21 cellular contexts compared by ENCODE assay signal in the genomic region with DNA sequence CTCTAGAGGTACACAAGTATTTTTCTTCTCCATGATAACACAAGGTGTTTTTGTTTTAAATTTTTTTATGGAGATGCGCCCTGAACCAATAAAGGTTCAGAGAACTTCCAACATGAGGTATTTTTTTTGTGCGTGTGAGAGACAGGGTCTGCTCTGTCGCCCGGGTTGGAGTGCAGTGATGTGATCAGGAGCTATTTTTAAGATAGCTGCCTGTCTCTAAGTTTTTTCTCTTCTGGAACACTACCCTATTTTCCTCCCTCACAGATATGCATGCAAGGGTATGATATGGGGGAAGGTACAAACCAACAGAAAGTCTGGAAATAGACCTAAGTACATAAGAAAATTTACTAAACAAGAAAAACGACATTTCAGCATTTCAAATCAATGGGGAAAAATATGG. TPM values are rescaled to one million over a fixed set of nuclear protein-coding genes. Genes with fewer than 3 reads are reported as not detected.
"Had no signal": no experiment of that assay in that cellular context is flagged by ENCODE, and none has a peak within 500 bp of the region (broad histone marks: within the 10 kb centered on the region; RNA-seq: fewer than 3 reads in every experiment).

No MANE protein-coding gene starts in this region.

- H3K4me1 ChIP-seq: parathyroid adenoma, suprapubic skin had no signal

- H3K27me3 Mint-ChIP-seq: activated T-helper 17 cell treated with anti-CD3 and anti-CD28 coated beads, Interleukin-2, amount 50 U/mL, for 72 hours; brain; dendritic cell treated with granulocyte-macrophage colony-stimulating factor and Interleukin-4, amounts not matched to agents 40 ng/mL and 50 ng/mL, for 4 days had no signal

- H3K9me3 ChIP-seq: suprapubic skin had no signal

- H3K27ac Mint-ChIP-seq: activated T-helper 17 cell treated with anti-CD3 and anti-CD28 coated beads, Interleukin-2, amount 50 U/mL, for 72 hours; dendritic cell treated with granulocyte-macrophage colony-stimulating factor and Interleukin-4, amounts not matched to agents 40 ng/mL and 50 ng/mL, for 4 days had no signal

- H3K27ac ChIP-seq: epithelial cell of prostate, parathyroid adenoma, suprapubic skin had no signal

- H3K4me1 Mint-ChIP-seq: activated T-helper 17 cell treated with anti-CD3 and anti-CD28 coated beads, Interleukin-2, amount 50 U/mL, for 72 hours; brain had no signal

- DNase-seq: activated CD4-positive, alpha-beta T cell treated with anti-CD3 and anti-CD28 coated beads, Interleukin-2, amount 50 U/mL, for 4 hours; activated CD8-positive, alpha-beta memory T cell treated with anti-CD3 and anti-CD28 coated beads, Interleukin-2, amount 50 U/mL, for 4 hours; activated naive CD4-positive, alpha-beta T cell treated with anti-CD3 and anti-CD28 coated beads, Interleukin-2, amount 50 U/mL, for 16 hours; amygdala; foreskin melanocyte; immature natural killer cell; midbrain; retina; stimulated activated CD4-positive, alpha-beta T cell treated with anti-CD3 and anti-CD28 coated beads, Interleukin-2, amount 100 ng/mL, for 48 hours; stimulated activated naive CD4-positive, alpha-beta T cell; trophoblast cell had no signal

- H3K27me3 ChIP-seq: suprapubic skin had no signal

- H3K4me3 Mint-ChIP-seq: activated T-helper 17 cell treated with anti-CD3 and anti-CD28 coated beads, Interleukin-2, amount 50 U/mL, for 72 hours; brain; dendritic cell treated with granulocyte-macrophage colony-stimulating factor and Interleukin-4, amounts not matched to agents 40 ng/mL and 50 ng/mL, for 4 days; immature natural killer cell had no signal

- H3K9me3 Mint-ChIP-seq: activated T-helper 17 cell treated with anti-CD3 and anti-CD28 coated beads, Interleukin-2, amount 50 U/mL, for 72 hours; dendritic cell treated with granulocyte-macrophage colony-stimulating factor and Interleukin-4, amounts not matched to agents 40 ng/mL and 50 ng/mL, for 4 days; immature natural killer cell had no signal

- ATAC-seq: activated CD4-positive, CD25-positive, alpha-beta regulatory T cell treated with anti-CD3 and anti-CD28 coated beads, Interleukin-2, amount 50 U/mL, for 24 hours; activated T-helper 17 cell treated with anti-CD3 and anti-CD28 coated beads, Interleukin-2, amount 50 U/mL, for 72 hours had no signal

- H3K4me3 ChIP-seq: suprapubic skin had no signal

RNA-seq across cellular contexts. Expression of a gene that starts 37.1 kb away (rescaled TPM):
- total RNA-seq: fibroblast of lung, lung microvascular endothelial cell, skeletal muscle tissue had no signal
